In genomic region chr1:100265562-100265930, GRCh38 we compare ENCODE assay signal across 8 cellular contexts. TPM values are rescaled to one million over a fixed set of nuclear protein-coding genes. Genes with fewer than 3 reads are reported as not detected.
A peak's percentile ranks its signal among the peaks of the same experiment; 100 is the strongest.
DNase-seq lines count a peak whose midpoint lies in the region; ATAC-seq and TF ChIP-seq lines count a peak whose summit lies in the region.

No MANE protein-coding gene starts in this region.

- peak overlapping the region; percentile 95 for H3K9ac ChIP-seq in NT2/D1 (ENCODE audit: insufficient read length, low read depth)

- TF ChIP-seq CTCF in 22Rv1 (IDR thresholded peaks at IDR 0.05) (no peak), choroid plexus epithelial cell (conservative IDR thresholded peaks at IDR 0.05; ENCODE audit: low read depth, low read length) (no peak), right lobe of liver (IDR thresholded peaks at IDR 0.05) (no peak), tibial artery (IDR thresholded peaks at IDR 0.05) (no peak)

- peak overlapping the region; percentile 76 for H3K27ac ChIP-seq in 22Rv1
- peak overlapping the region; percentile 21 to 80 (median 73) for H3K27ac ChIP-seq in right lobe of liver
- H3K27ac ChIP-seq in tibial artery, result peak overlapping the region; percentile 72 to 90

- no peaks in the 10 kb centered on the region for H3K4me1 ChIP-seq in NT2/D1 (ENCODE audit: insufficient read depth, insufficient read length)
- H3K4me1 ChIP-seq in right lobe of liver, result peaks cover 0 to 16% (median 0%) of the 10 kb centered on the region in 4 donors
- peaks cover 0 to 32% (median 19%) of the 10 kb centered on the region in 4 donors for H3K4me1 ChIP-seq in tibial artery

- WGBS in right lobe of liver (ENCODE audit: insufficient coverage, low coverage, low lambda C conversion rate, missing lambda C conversion rate), result under 1% methylated on average over 12 of the region's 12 CpGs

- TF ChIP-seq POLR2A in right lobe of liver (IDR thresholded peaks at IDR 0.05), result no peak

- H3K27me3 ChIP-seq in NT2/D1 (ENCODE audit: insufficient read depth, insufficient read length) (no peaks in the 10 kb centered on the region), right lobe of liver (no peaks in the 10 kb centered on the region), tibial artery (no peaks in the 10 kb centered on the region)

- peaks cover 37% of the 10 kb centered on the region for H3K36me3 ChIP-seq in NT2/D1 (ENCODE audit: insufficient read depth, insufficient read length, low read length)
- peaks cover under 1 to 29% (median 1%) of the 10 kb centered on the region in 4 donors for H3K36me3 ChIP-seq in right lobe of liver
- H3K36me3 ChIP-seq in tibial artery, result peaks cover 13 to 24% (median 17%) of the 10 kb centered on the region in 3 donors

- intact Hi-C loops in right lobe of liver (cut with DNase I), result no loop called here
- intact Hi-C loops in tibial artery (cut with DNase I; ENCODE audit: low total_unique reads), result loop anchor here (5.0 kb wide), 1 partner anchor 87 kb away; the partner anchor contains the start of gene CDC14A

- DNase-seq in NT2/D1 (ENCODE audit: low read depth, low spot score) (no peak), choroid plexus epithelial cell (ENCODE audit: low read depth) (peak; percentile 69), right lobe of liver (no peak), tibial artery (peak in 1 of 2 donors; percentile 25), foreskin melanocyte (no peak)

- H3K4me3 ChIP-seq in GM08714 (ENCODE audit: low read length) (peak overlapping the region; percentile 96), NT2/D1 (ENCODE audit: insufficient read length, low read depth) (peak overlapping the region; percentile 97), choroid plexus epithelial cell (ENCODE audit: low read depth, low read length) (peak overlapping the region; percentile 93), right lobe of liver (peak overlapping the region; percentile 70 to 92 (median 86)), tibial artery (peak overlapping the region; percentile 74 to 99)

- H3K9me3 ChIP-seq in NT2/D1 (ENCODE audit: insufficient read depth, low read length) (peaks cover 6% of the 10 kb centered on the region; the same call in 1 of the 2 replicates), right lobe of liver (no peaks in the 10 kb centered on the region), tibial artery (no peaks in the 10 kb centered on the region)

- peak; percentile 29 for ATAC-seq in HG02763 (IDR thresholded peaks at IDR 0.05; ENCODE audit: unreplicated experiment)
- peak; percentile 39 to 66 (median 51) for ATAC-seq in right lobe of liver

RNA-seq across cellular contexts. Expression of gene RTCA, which starts 0.5 kb away (rescaled TPM):
- 10 to 100 TPM; 12.5 to 20.1 (median 14.7) TPM for total RNA-seq in right lobe of liver

RNA-seq across cellular contexts. Expression of gene DBT, which starts 15.9 kb away (rescaled TPM):
- 10 to 100 TPM in 4 of 6 experiments, 1 to 10 TPM in 2; 5.1 to 32.5 (median 18.2) TPM for total RNA-seq in right lobe of liver
